Comparison of ENCODE assay signal across 23 cellular contexts in genomic region chr6:139640911-139641310, GRCh38.
A peak's percentile ranks its signal among the peaks of the same experiment; 100 is the strongest.
DNase-seq lines count a peak whose midpoint lies in the region; ATAC-seq and TF ChIP-seq lines count a peak whose summit lies in the region.
"Had no signal": no experiment of that assay in that cellular context is flagged by ENCODE, and none has a peak within 500 bp of the region (broad histone marks: within the 10 kb centered on the region; RNA-seq: fewer than 3 reads in every experiment).

No MANE protein-coding gene starts in this region.

- no peaks in the 10 kb centered on the region for H3K36me3 ChIP-seq in neutrophil
- no peaks in the 10 kb centered on the region for H3K36me3 ChIP-seq in PC-3 (ENCODE audit: low read depth, low read length)
- H3K36me3 ChIP-seq: thoracic aorta had no signal

- no peak overlapping the region for H3K9ac ChIP-seq in PC-3 (ENCODE audit: low read length)

- H3K9me3 ChIP-seq in neutrophil (no peaks in the 10 kb centered on the region), PC-3 (ENCODE audit: low read length) (no peaks in the 10 kb centered on the region)
- H3K9me3 ChIP-seq: thoracic aorta had no signal

- H3K4me1 ChIP-seq in neutrophil (ENCODE audit: control insufficient read depth in 1 of 2, insufficient read depth in 1 of 2, low read depth in 1 of 2, low read length in 1 of 2) (peaks cover 47 to 57% of the 10 kb centered on the region in 2 experiments), PC-3 (ENCODE audit: insufficient read depth, low read length) (no peaks in the 10 kb centered on the region)

- H4K20me1 ChIP-seq in PC-3 (ENCODE audit: low read length), result no peaks in the 10 kb centered on the region

- DNase-seq in OCI-M1 (lab: John Stamatoyannopoulos, UW) (peak; percentile 86), PC-3 (no peak)
- no peak for DNase-seq in activated CD4-positive, CD25-positive, alpha-beta regulatory T cell treated with anti-CD3 and anti-CD28 coated beads, Interleukin-2, amount 50 U/mL, for 72 hours
- DNase-seq in stimulated activated effector memory CD8-positive, alpha-beta T cell treated with anti-CD3 and anti-CD28 coated beads, Interleukin-12 subunit alpha, Interleukin-12 subunit beta, amount 100 ng/mL, for 72 hours (ENCODE audit: low spot score in 2 of 2), result no peak
- DNase-seq: activated B cell treated with CpG ODN at 0.5 μM for 24 hours; activated naive CD4-positive, alpha-beta T cell treated with anti-CD3 and anti-CD28 coated beads, Interleukin-2, amount 10 ng/mL, durations not matched to agents 7 days and 5 days; CD4-positive, alpha-beta memory T cell; cerebellar nuclear complex; H9; Karpas-422; left ventricle myocardium superior; NCI-H1105; NCI-H2029; NCI-H526 treated with DMSO at 0.1 percent for 48 hours; nucleus accumbens had no signal

- no peak overlapping the region for H3K4me3 Mint-ChIP-seq in stimulated activated effector memory CD8-positive, alpha-beta T cell treated with anti-CD3 and anti-CD28 coated beads, Interleukin-12 subunit alpha, Interleukin-12 subunit beta, amount 100 ng/mL, for 72 hours
- H3K4me3 Mint-ChIP-seq: activated B cell treated with CpG ODN at 0.5 μM for 24 hours; activated naive CD4-positive, alpha-beta T cell treated with anti-CD3 and anti-CD28 coated beads, Interleukin-2, amount 10 ng/mL, durations not matched to agents 7 days and 5 days; brain; CD4-positive, alpha-beta memory T cell; H9; stimulated activated naive CD8-positive, alpha-beta T cell treated with anti-CD3 and anti-CD28 coated beads, Interleukin-15, Interleukin-2, amounts not matched to agents 100 ng/mL and 50 ng/mL, for 24 hours had no signal

- ATAC-seq in GM18498 (IDR thresholded peaks at IDR 0.05; ENCODE audit: unreplicated experiment) (peak; percentile 24), HG03066 (IDR thresholded peaks at IDR 0.05; ENCODE audit: low read depth, unreplicated experiment) (peak; percentile 7), PC-3 (no peak)
- ATAC-seq in stimulated activated effector memory CD8-positive, alpha-beta T cell treated with anti-CD3 and anti-CD28 coated beads, Interleukin-12 subunit alpha, Interleukin-12 subunit beta, amount 100 ng/mL, for 72 hours, result no peak
- ATAC-seq: left ventricle myocardium superior had no signal

- H3K27me3 ChIP-seq in neutrophil, result no peaks in the 10 kb centered on the region
- no peaks in the 10 kb centered on the region for H3K27me3 ChIP-seq in PC-3 (ENCODE audit: low read length)

- H3F3A ChIP-seq in PC-3 (ENCODE audit: low read length, unreplicated experiment), result no peaks in the 10 kb centered on the region

- H3K27ac ChIP-seq in neutrophil (peak overlapping the region; percentile 74), PC-3 (ENCODE audit: low read length) (no peak overlapping the region)
- H3K27ac ChIP-seq: epithelial cell of prostate, thoracic aorta had no signal

- H2AFZ ChIP-seq in PC-3 (ENCODE audit: low read length), result no peak overlapping the region

- POLR2A ChIA-PET in PC-3 (lab: Charles Lee; ENCODE audit: unreplicated experiment), result no interaction called here

- BruUV-seq in PC-3 (replicated peaks; lab: Mats Ljungman, UMichigan), result no TSS peak

- no peaks in the 10 kb centered on the region for H3K36me3 Mint-ChIP-seq in stimulated activated effector memory CD8-positive, alpha-beta T cell treated with anti-CD3 and anti-CD28 coated beads, Interleukin-12 subunit alpha, Interleukin-12 subunit beta, amount 100 ng/mL, for 72 hours
- H3K36me3 Mint-ChIP-seq: activated naive CD4-positive, alpha-beta T cell treated with anti-CD3 and anti-CD28 coated beads, Interleukin-2, amount 10 ng/mL, durations not matched to agents 7 days and 5 days; brain had no signal

- H3K9me2 ChIP-seq in PC-3 (replicated peaks; ENCODE audit: low read length), result no peaks in the 10 kb centered on the region

- H3K79me2 ChIP-seq in PC-3 (ENCODE audit: low read length), result no peaks in the 10 kb centered on the region

- no peak overlapping the region for H3K4me2 ChIP-seq in PC-3 (ENCODE audit: low read length)

- H3K4me1 Mint-ChIP-seq in stimulated activated effector memory CD8-positive, alpha-beta T cell treated with anti-CD3 and anti-CD28 coated beads, Interleukin-12 subunit alpha, Interleukin-12 subunit beta, amount 100 ng/mL, for 72 hours, result peaks cover 7% of the 10 kb centered on the region

- TF ChIP-seq CTCF in neutrophil (IDR thresholded peaks at IDR 0.05) (no peak), PC-3 (conservative IDR thresholded peaks at IDR 0.05; ENCODE audit: low read depth, low read length) (no peak)

- no peaks in the 10 kb centered on the region for H3K9me3 Mint-ChIP-seq in stimulated activated effector memory CD8-positive, alpha-beta T cell treated with anti-CD3 and anti-CD28 coated beads, Interleukin-12 subunit alpha, Interleukin-12 subunit beta, amount 100 ng/mL, for 72 hours
- H3K9me3 Mint-ChIP-seq: activated B cell treated with CpG ODN at 0.5 μM for 24 hours; activated naive CD4-positive, alpha-beta T cell treated with anti-CD3 and anti-CD28 coated beads, Interleukin-2, amount 10 ng/mL, durations not matched to agents 7 days and 5 days; brain; CD4-positive, alpha-beta memory T cell; H9; stimulated activated naive CD8-positive, alpha-beta T cell treated with anti-CD3 and anti-CD28 coated beads, Interleukin-15, Interleukin-2, amounts not matched to agents 100 ng/mL and 50 ng/mL, for 24 hours had no signal

- H3K4me3 ChIP-seq in neutrophil (ENCODE audit: low read depth in 1 of 2, low read length in 1 of 2), result peak overlapping the region in 1 of 2 experiments; percentile 5
- no peak overlapping the region for H3K4me3 ChIP-seq in PC-3 (ENCODE audit: low read length)
- H3K4me3 ChIP-seq: GM12878, thoracic aorta had no signal

- intact Hi-C loops in PC-3 (cut with micrococcal nuclease), result no loop called here

- CTCF ChIA-PET in PC-3 (lab: Charles Lee), result no interaction called here

- H3K27ac Mint-ChIP-seq in stimulated activated effector memory CD8-positive, alpha-beta T cell treated with anti-CD3 and anti-CD28 coated beads, Interleukin-12 subunit alpha, Interleukin-12 subunit beta, amount 100 ng/mL, for 72 hours, result no peak overlapping the region
- H3K27ac Mint-ChIP-seq: activated B cell treated with CpG ODN at 0.5 μM for 24 hours; activated naive CD4-positive, alpha-beta T cell treated with anti-CD3 and anti-CD28 coated beads, Interleukin-2, amount 10 ng/mL, durations not matched to agents 7 days and 5 days; brain; CD4-positive, alpha-beta memory T cell; H9; stimulated activated naive CD8-positive, alpha-beta T cell treated with anti-CD3 and anti-CD28 coated beads, Interleukin-15, Interleukin-2, amounts not matched to agents 100 ng/mL and 50 ng/mL, for 24 hours had no signal

Comparison
In these comparisons a context has a peak if more than half of its experiments do, and no peak if none do; other contexts are left out.
1. ATAC-seq: peak in GM18498 (single experiment) and HG03066 (single experiment); none in PC-3 (single experiment) and stimulated activated effector memory CD8-positive, alpha-beta T cell treated with anti-CD3 and anti-CD28 coated beads, Interleukin-12 subunit alpha, Interleukin-12 subunit beta, amount 100 ng/mL, for 72 hours (single experiment).